In genomic region chr1:183652107-183652506, GRCh38 we compare ENCODE assay signal across 1 cellular context.
TF ChIP-seq lines count a peak whose summit lies in the region.

No MANE protein-coding gene starts in this region.

TF ChIP-seq in GM12878, 131 proteins besides CTCF, POLR2A, EP300 and RAD21 (continued from another document):
- no peak for TF ChIP-seq CUX1 (IDR thresholded peaks at IDR 0.05; ENCODE audit: insufficient replicate concordance, low read depth, low read length)
- no peak for TF ChIP-seq CHD4 (IDR thresholded peaks at IDR 0.05)
- TF ChIP-seq ATF2 (IDR thresholded peaks at IDR 0.05; ENCODE audit: low read length) = peak; percentile 27; the same call in 1 of the 2 replicates
- TF ChIP-seq STAT3 (IDR thresholded peaks at IDR 0.05; ENCODE audit: low read depth, low read length) = no peak
- peak; percentile 6; the same call in 1 of the 2 replicates for TF ChIP-seq EED (IDR thresholded peaks at IDR 0.05; ENCODE audit: low read depth)
TF ChIP-seq in GM12878: peak in this region for 21.
